1 cellular context compared by ENCODE assay signal in genomic region chr6:166387642-166388325, GRCh38.
TF ChIP-seq lines count a peak whose summit lies in the region.

No MANE protein-coding gene starts in this region.

TF ChIP-seq in HepG2, 621 proteins besides CTCF, POLR2A, EP300 and RAD21 (continued from another document and continues in another):
- TF ChIP-seq ZUFSP (CRISPR knock-in tag; IDR thresholded peaks at IDR 0.05; ENCODE audit: borderline replicate concordance) (no peak), ZFP1 (CRISPR knock-in tag; IDR thresholded peaks at IDR 0.05) (no peak; the same call in 1 of the 2 replicates), ZNF790 (CRISPR knock-in tag; IDR thresholded peaks at IDR 0.05; ENCODE audit: borderline replicate concordance) (no peak), ZNF552 (CRISPR knock-in tag; IDR thresholded peaks at IDR 0.05; ENCODE audit: borderline replicate concordance) (0 out of 2 replicates have a peak, but pooled peaks have one; percentile 29), TP53 (CRISPR knock-in tag; conservative IDR thresholded peaks at IDR 0.05) (peak; percentile 83; the same call in 1 of the 2 replicates), ATF5 (CRISPR knock-in tag; IDR thresholded peaks at IDR 0.05; ENCODE audit: low read depth) (no peak), ZFP36L1 (CRISPR knock-in tag; IDR thresholded peaks at IDR 0.05) (peak; percentile 47; the same call in 1 of the 2 replicates), E2F2 (CRISPR knock-in tag; IDR thresholded peaks at IDR 0.05; ENCODE audit: borderline replicate concordance) (no peak), HNRNPLL (IDR thresholded peaks at IDR 0.05; ENCODE audit: low read depth, low read length, poor library complexity, severe bottlenecking) (no peak), ARNT2 (CRISPR knock-in tag; IDR thresholded peaks at IDR 0.05; ENCODE audit: low read depth) (peak; percentile 26; the same call in 1 of the 2 replicates), ZNF891 (CRISPR knock-in tag; IDR thresholded peaks at IDR 0.05) (no peak), THAP11 (CRISPR knock-in tag; IDR thresholded peaks at IDR 0.05) (peak; percentile 67), ZBTB46 (CRISPR knock-in tag; IDR thresholded peaks at IDR 0.05; ENCODE audit: borderline replicate concordance) (no peak; the same call in 1 of the 2 replicates), CBX2 (IDR thresholded peaks at IDR 0.05; ENCODE audit: low read depth, low read length) (no peak), CBX2 (CRISPR knock-in tag; IDR thresholded peaks at IDR 0.05; ENCODE audit: low read depth) (0 out of 2 replicates have a peak, but pooled peaks have one; percentile 33), PRDM15 (CRISPR knock-in tag; IDR thresholded peaks at IDR 0.05) (no peak), ZNF776 (CRISPR knock-in tag; IDR thresholded peaks at IDR 0.05) (no peak), ATF4 (CRISPR knock-in tag; IDR thresholded peaks at IDR 0.05) (peak in 1 of 2 experiments; percentile 70; a peak in 1 of 4 replicates), ZBTB10 (CRISPR knock-in tag; IDR thresholded peaks at IDR 0.05; ENCODE audit: borderline replicate concordance) (peak; percentile 84; the same call in 1 of the 2 replicates), MXD4 (CRISPR knock-in tag; IDR thresholded peaks at IDR 0.05) (no peak; the same call in 1 of the 2 replicates), TOE1 (CRISPR knock-in tag; IDR thresholded peaks at IDR 0.05) (no peak), ZBTB1 (CRISPR knock-in tag; IDR thresholded peaks at IDR 0.05; ENCODE audit: borderline replicate concordance) (no peak), ZNF615 (CRISPR knock-in tag; IDR thresholded peaks at IDR 0.05; ENCODE audit: borderline replicate concordance) (peak; percentile 23; the same call in 1 of the 2 replicates), ZNF646 (CRISPR knock-in tag; IDR thresholded peaks at IDR 0.05) (no peak), PHB2 (IDR thresholded peaks at IDR 0.05; ENCODE audit: partially characterized antibody) (no peak), ZNF510 (CRISPR knock-in tag; IDR thresholded peaks at IDR 0.05; ENCODE audit: low read depth) (no peak; the same call in none of the 2 replicates), BRD4 (CRISPR knock-in tag; IDR thresholded peaks at IDR 0.05) (peak; percentile 78; the same call in 1 of the 2 replicates), ZNF441 (CRISPR knock-in tag; IDR thresholded peaks at IDR 0.05; ENCODE audit: borderline replicate concordance) (no peak), ZNF251 (CRISPR knock-in tag; IDR thresholded peaks at IDR 0.05) (no peak), ZMYM2 (CRISPR knock-in tag; IDR thresholded peaks at IDR 0.05) (no peak), FOSL1 (CRISPR knock-in tag; IDR thresholded peaks at IDR 0.05; ENCODE audit: borderline replicate concordance) (no peak), ZNF580 (CRISPR knock-in tag; IDR thresholded peaks at IDR 0.05; ENCODE audit: borderline replicate concordance, low read depth) (no peak), HHEX (CRISPR knock-in tag; IDR thresholded peaks at IDR 0.05) (peak; percentile 60), IKZF4 (CRISPR knock-in tag; IDR thresholded peaks at IDR 0.05; ENCODE audit: borderline replicate concordance, low read depth, not compliant biosample characterization) (peak; percentile 59), ZNF792 (CRISPR knock-in tag; IDR thresholded peaks at IDR 0.05) (no peak; the same call in 1 of the 2 replicates), ZBTB7A (CRISPR knock-in tag; IDR thresholded peaks at IDR 0.05) (no peak), ZNF652 (CRISPR knock-in tag; IDR thresholded peaks at IDR 0.05; ENCODE audit: borderline replicate concordance, low read depth) (peak; percentile 28; the same call in 1 of the 2 replicates), ZNF619 (CRISPR knock-in tag; IDR thresholded peaks at IDR 0.05) (no peak), ZNF788 (CRISPR knock-in tag; IDR thresholded peaks at IDR 0.05; ENCODE audit: borderline replicate concordance) (peak; percentile 82; the same call in 1 of the 2 replicates), MYNN (CRISPR knock-in tag; IDR thresholded peaks at IDR 0.05; ENCODE audit: low read depth) (no peak), TAF15 (IDR thresholded peaks at IDR 0.05; ENCODE audit: low read depth, low read length, poor library complexity, severe bottlenecking) (no peak)
